17 cellular contexts compared by ENCODE assay signal in genomic region chr9:82209797-82210470, GRCh38.
A peak's percentile ranks its signal among the peaks of the same experiment; 100 is the strongest.
DNase-seq lines count a peak whose midpoint lies in the region; ATAC-seq and TF ChIP-seq lines count a peak whose summit lies in the region.
"Had no signal": no experiment of that assay in that cellular context is flagged by ENCODE, and none has a peak within 500 bp of the region (broad histone marks: within the 10 kb centered on the region; RNA-seq: fewer than 3 reads in every experiment).

No MANE protein-coding gene starts in this region.

- no peak overlapping the region for H3K4me3 ChIP-seq in neuronal stem cell (ENCODE audit: low read length in 2 of 2)

- intact Hi-C loops in Right ventricle myocardium inferior (cut with DNase I), result no loop called here

- H3K4me2 ChIP-seq in neuronal stem cell (ENCODE audit: insufficient read depth, low read length, poor library complexity, severe bottlenecking), result no peak overlapping the region

- no peak overlapping the region for H4K8ac ChIP-seq in neuronal stem cell (ENCODE audit: low read depth, low read length)

- H2AFZ ChIP-seq in neuronal stem cell (ENCODE audit: low read length), result no peak overlapping the region

- no peak overlapping the region for H3K23ac ChIP-seq in neuronal stem cell (ENCODE audit: low read depth, low read length, poor library complexity)

- H2BK15ac ChIP-seq in neuronal stem cell (ENCODE audit: low read length), result no peak overlapping the region

- H4K91ac ChIP-seq in neuronal stem cell (ENCODE audit: low read depth, low read length, poor library complexity), result no peak overlapping the region

- H2BK12ac ChIP-seq in neuronal stem cell (ENCODE audit: low read length), result no peak overlapping the region

- H3K9ac ChIP-seq in neuronal stem cell (ENCODE audit: low read depth, low read length, poor library complexity), result no peak overlapping the region

- H3K9me3 ChIP-seq in neuronal stem cell (replicated peaks in 1 of 2; ENCODE audit: control insufficient read depth in 2 of 2, insufficient read depth in 1 of 2, low read depth in 1 of 2, low read length in 2 of 2), result no peaks in the 10 kb centered on the region

- peak; percentile 55 for ATAC-seq in GM18867 (IDR thresholded peaks at IDR 0.05; ENCODE audit: unreplicated experiment)
- ATAC-seq in HG02885 (IDR thresholded peaks at IDR 0.05; ENCODE audit: poor library complexity, unreplicated experiment), result peak; percentile 48
- ATAC-seq in foreskin keratinocyte, result peak; percentile 52
- ATAC-seq in Right ventricle myocardium inferior, result no peak
- ATAC-seq in GM19452 (IDR thresholded peaks at IDR 0.05; ENCODE audit: unreplicated experiment), result no peak

- H3K14ac ChIP-seq in neuronal stem cell (ENCODE audit: low read length), result no peak overlapping the region

- H3K27me3 ChIP-seq in foreskin keratinocyte (no peaks in the 10 kb centered on the region), neuronal stem cell (ENCODE audit: control insufficient read depth in 3 of 3, insufficient read depth in 3 of 3, low read depth in 1 of 3, low read length in 3 of 3) (no peaks in the 10 kb centered on the region)

- H3K4me1 ChIP-seq in foreskin keratinocyte (no peaks in the 10 kb centered on the region), neuronal stem cell (ENCODE audit: control insufficient read depth in 2 of 2, insufficient read depth in 1 of 2, low read depth in 1 of 2, low read length in 2 of 2) (no peaks in the 10 kb centered on the region)

- WGBS in neuronal stem cell (ENCODE audit: extremely low coverage in 2 of 2, insufficient read length in 2 of 2, insufficient replicate concordance in 1 of 2), 2 donors, result no CpG with 5 or more reads among the region's 1 CpG

- no peak overlapping the region for H2BK5ac ChIP-seq in neuronal stem cell (ENCODE audit: low read length)

- DNase-seq in MV-4-11 (lab: John Stamatoyannopoulos, UW), result peak; percentile 72
- peak in 1 of 2 donors; percentile 27 for DNase-seq in foreskin keratinocyte
- DNase-seq in Right ventricle myocardium inferior (ENCODE audit: missing footprints), result no peak
- DNase-seq in neuronal stem cell (ENCODE audit: low spot score), result no peak
- no peak for DNase-seq in H4 (ENCODE audit: low spot score)
- DNase-seq: activated CD4-positive, alpha-beta T cell treated with anti-CD3 and anti-CD28 coated beads, Interleukin-2, amount 50 U/mL, for 48 hours; activated naive CD4-positive, alpha-beta T cell; DND-41; effector CD8-positive, alpha-beta T cell; NCI-H1105 treated with DMSO at 0.1 percent for 48 hours; NCI-H2081 treated with DMSO at 0.1 percent for 48 hours; NCI-H510A treated with DMSO at 0.1 percent for 48 hours; SHP77; T-helper 1 cell had no signal

- H3K36me3 ChIP-seq in neuronal stem cell (replicated peaks in 1 of 2; ENCODE audit: control insufficient read depth in 2 of 2, insufficient read depth in 2 of 2, low read length in 2 of 2), result no peaks in the 10 kb centered on the region

- no peak overlapping the region for H3K4ac ChIP-seq in neuronal stem cell (ENCODE audit: low read length)

- no peak overlapping the region for H2AK5ac ChIP-seq in neuronal stem cell (ENCODE audit: low read depth, low read length)

- H3K18ac ChIP-seq in neuronal stem cell (ENCODE audit: low read length), result no peak overlapping the region

- no peak for TF ChIP-seq CTCF in foreskin keratinocyte (conservative IDR thresholded peaks at IDR 0.05)

- H3K79me1 ChIP-seq in neuronal stem cell (ENCODE audit: low read depth, low read length), result no peaks in the 10 kb centered on the region

- H2BK120ac ChIP-seq in neuronal stem cell (ENCODE audit: low read depth, low read length), result no peak overlapping the region

- no peak overlapping the region for H3K27ac ChIP-seq in foreskin keratinocyte
- no peak overlapping the region for H3K27ac ChIP-seq in neuronal stem cell (replicated peaks; ENCODE audit: low read length)

Comparison
In these comparisons a context has a peak if more than half of its experiments do, and no peak if none do; other contexts are left out.
1. ATAC-seq: peak in GM18867 (single experiment), HG02885 (single experiment) and foreskin keratinocyte (single experiment); none in Right ventricle myocardium inferior (single experiment) and GM19452 (single experiment).